In the genomic region with DNA sequence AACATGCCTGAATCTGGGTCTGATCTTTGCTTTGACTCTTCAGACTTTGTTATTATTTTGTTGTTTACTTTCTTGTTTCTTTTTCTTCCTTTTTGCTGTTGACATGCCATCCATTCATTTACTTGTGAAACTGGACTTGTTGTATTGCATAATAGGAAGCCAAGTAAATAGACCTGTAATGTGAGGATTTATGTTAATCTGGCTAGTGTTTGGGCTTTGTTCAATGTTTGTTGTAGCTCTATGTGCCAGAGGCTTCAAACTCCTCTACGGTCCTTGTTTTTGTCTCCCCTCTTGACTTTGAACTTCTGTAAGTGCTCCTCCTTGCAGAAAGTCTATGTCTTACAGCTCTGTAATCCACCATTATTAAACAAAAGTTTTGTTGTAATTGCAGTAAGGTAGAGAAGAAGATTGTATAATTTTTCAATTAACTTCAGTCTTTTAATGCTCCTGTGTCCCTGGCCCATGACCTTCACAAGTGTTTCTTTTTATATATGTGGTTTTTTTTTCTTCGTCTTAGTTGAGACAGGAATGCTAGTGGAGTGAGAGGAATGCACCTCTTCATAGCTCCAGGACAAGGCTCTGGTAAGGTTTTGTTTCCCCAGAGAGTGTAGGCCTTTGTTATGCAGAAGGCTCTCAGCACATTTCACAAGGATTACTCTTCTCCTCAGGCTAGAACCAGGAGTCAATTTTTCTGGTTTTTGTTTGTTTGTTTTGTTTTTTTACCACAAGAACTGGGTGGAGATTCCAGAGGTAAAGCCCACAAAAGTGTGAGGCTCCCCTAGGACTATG, we compare ENCODE assay signal across 13 cellular contexts.
DNase-seq lines count a peak whose midpoint lies in the region; ATAC-seq and TF ChIP-seq lines count a peak whose summit lies in the region.
"Had no signal": no experiment of that assay in that cellular context is flagged by ENCODE, and none has a peak within 500 bp of the region (broad histone marks: within the 10 kb centered on the region; RNA-seq: fewer than 3 reads in every experiment).

No MANE protein-coding gene starts in this region.

- no peaks in the 10 kb centered on the region for H3K27me3 ChIP-seq in ectodermal cell (ENCODE audit: control insufficient read depth, insufficient read depth, low read length, poor library complexity, severe bottlenecking)
- no peaks in the 10 kb centered on the region for H3K27me3 ChIP-seq in ovary
- H3K27me3 ChIP-seq: spleen had no signal

- CTCF ChIA-PET in AG04449 (lab: Yijun Ruan, JAX), result interaction anchor here (0.7 to 1.1 kb wide), 3 partner anchors 228 to 1071 kb away, joined by 3 read pairs; no protein-coding TSS in a partner anchor
- CTCF ChIA-PET in activated CD4-positive, alpha-beta memory T cell treated with anti-CD3 and anti-CD28 coated beads, Interleukin-2, amount 10 ng/mL, durations not matched to agents 7 days and 5 days (lab: Charles Lee), result no interaction called here

- no peak for TF ChIP-seq EP300 in ovary (IDR thresholded peaks at IDR 0.05)

- H3K4me1 ChIP-seq in ectodermal cell (ENCODE audit: control insufficient read depth, insufficient read depth, low read length) (peaks cover 12% of the 10 kb centered on the region), ovary (ENCODE audit: insufficient read depth) (peaks cover 5% of the 10 kb centered on the region)

- WGBS in ectodermal cell, 2 experiments, result 24 to 38% methylated on average over 1 to 2 of the region's 2 CpGs
- 20 to 34% (median 21%) methylated on average over 2 of the region's 2 CpGs for WGBS in ovary, 3 donors

- POLR2A ChIA-PET in AG04449 (lab: Yijun Ruan, JAX), result interaction anchor here (0.6 to 0.7 kb wide), 2 partner anchors 9 to 254 kb away, joined by 3 read pairs; no protein-coding TSS in a partner anchor
- POLR2A ChIA-PET in activated CD4-positive, alpha-beta memory T cell treated with anti-CD3 and anti-CD28 coated beads, Interleukin-2, amount 10 ng/mL, durations not matched to agents 7 days and 5 days (lab: Charles Lee), result no interaction called here

- ATAC-seq in left lobe of liver (peak; percentile 31), omental fat pad (ENCODE audit: low FRiP score) (no peak)
- ATAC-seq: Right ventricle myocardium inferior had no signal

- H3K9me3 ChIP-seq in ectodermal cell (ENCODE audit: control insufficient read depth, low read length), result no peaks in the 10 kb centered on the region
- no peaks in the 10 kb centered on the region for H3K9me3 ChIP-seq in ovary

- H3K9me3 Mint-ChIP-seq in activated CD4-positive, alpha-beta memory T cell treated with anti-CD3 and anti-CD28 coated beads, Interleukin-2, amount 10 ng/mL, durations not matched to agents 7 days and 5 days, result peaks cover 3% of the 10 kb centered on the region
- H3K9me3 Mint-ChIP-seq: activated naive CD4-positive, alpha-beta T cell treated with anti-CD3 and anti-CD28 coated beads for 36 hours had no signal

- no peak overlapping the region for H3K4me3 Mint-ChIP-seq in activated CD4-positive, alpha-beta memory T cell treated with anti-CD3 and anti-CD28 coated beads, Interleukin-2, amount 10 ng/mL, durations not matched to agents 7 days and 5 days
- H3K4me3 Mint-ChIP-seq: activated naive CD4-positive, alpha-beta T cell treated with anti-CD3 and anti-CD28 coated beads for 36 hours; B cell had no signal

- H3K4me3 ChIP-seq in AG04449 (ENCODE audit: low read depth, low read length) (no peak overlapping the region), ectodermal cell (ENCODE audit: insufficient read depth, low read depth, low read length) (no peak overlapping the region), ovary (no peak overlapping the region)
- H3K4me3 ChIP-seq: spleen had no signal

- TF ChIP-seq CTCF in AG04449 (IDR thresholded peaks at IDR 0.05; ENCODE audit: insufficient read depth, low read length, missing control alignments), result no peak
- TF ChIP-seq CTCF in ovary (IDR thresholded peaks at IDR 0.05), result no peak
- TF ChIP-seq CTCF in omental fat pad (IDR thresholded peaks at IDR 0.05), result no peak

- no peaks in the 10 kb centered on the region for H3K4me1 Mint-ChIP-seq in activated CD4-positive, alpha-beta memory T cell treated with anti-CD3 and anti-CD28 coated beads, Interleukin-2, amount 10 ng/mL, durations not matched to agents 7 days and 5 days
- H3K4me1 Mint-ChIP-seq: B cell had no signal

- no peak for TF ChIP-seq POLR2A in ovary (IDR thresholded peaks at IDR 0.05)

- no peaks in the 10 kb centered on the region for H3K36me3 Mint-ChIP-seq in activated CD4-positive, alpha-beta memory T cell treated with anti-CD3 and anti-CD28 coated beads, Interleukin-2, amount 10 ng/mL, durations not matched to agents 7 days and 5 days (ENCODE audit: low read depth)

- intact Hi-C loops in ovary (cut with DNase I), result loop anchor here in 1 of 4 donors (10.0 kb wide), 1 partner anchor 1061 kb away; a partner anchor contains a TSS

- peak; percentile 77 for DNase-seq in AG04449 (ENCODE audit: low read depth, low spot score)
- peak; percentile 87 for DNase-seq in LHCN-M2 (ENCODE audit: low read depth)
- DNase-seq in left lobe of liver (ENCODE audit: low spot score), result no peak
- DNase-seq in activated CD4-positive, alpha-beta memory T cell treated with anti-CD3 and anti-CD28 coated beads, Interleukin-2, amount 10 ng/mL, durations not matched to agents 7 days and 5 days, result no peak
- no peak for DNase-seq in ovary
- DNase-seq in omental fat pad (ENCODE audit: low spot score), result no peak
- DNase-seq in DMS79 (lab: John Stamatoyannopoulos, UW), result no peak
- DNase-seq: activated CD4-positive, alpha-beta T cell treated with anti-CD3 and anti-CD28 coated beads for 4 hours; activated naive CD4-positive, alpha-beta T cell treated with anti-CD3 and anti-CD28 coated beads for 36 hours; spleen had no signal

- H3K36me3 ChIP-seq in ectodermal cell (ENCODE audit: control insufficient read depth, insufficient read depth, low read length), result no peaks in the 10 kb centered on the region
- H3K36me3 ChIP-seq in ovary, result no peaks in the 10 kb centered on the region
- H3K36me3 ChIP-seq: spleen had no signal

- H3K27ac ChIP-seq in ectodermal cell (ENCODE audit: insufficient read depth, low read depth, low read length, poor library complexity, severe bottlenecking) (peak overlapping the region; percentile 57), ovary (no peak overlapping the region)
- H3K27ac ChIP-seq: spleen had no signal

- H3K27ac Mint-ChIP-seq in activated CD4-positive, alpha-beta memory T cell treated with anti-CD3 and anti-CD28 coated beads, Interleukin-2, amount 10 ng/mL, durations not matched to agents 7 days and 5 days, result no peak overlapping the region
- H3K27ac Mint-ChIP-seq: activated naive CD4-positive, alpha-beta T cell treated with anti-CD3 and anti-CD28 coated beads for 36 hours; B cell had no signal

- H3K27me3 Mint-ChIP-seq in activated CD4-positive, alpha-beta memory T cell treated with anti-CD3 and anti-CD28 coated beads, Interleukin-2, amount 10 ng/mL, durations not matched to agents 7 days and 5 days, result peaks cover 2% of the 10 kb centered on the region
- H3K27me3 Mint-ChIP-seq: B cell had no signal

Comparison
In these comparisons a context has a peak if more than half of its experiments do, and no peak if none do; other contexts are left out.
1. DNase-seq: peak in AG04449 (single experiment) and LHCN-M2 (single experiment); none in left lobe of liver (single experiment), activated CD4-positive, alpha-beta memory T cell treated with anti-CD3 and anti-CD28 coated beads, Interleukin-2, amount 10 ng/mL, durations not matched to agents 7 days and 5 days (single experiment), ovary (0 of 5), omental fat pad (single experiment) and DMS79 (single experiment).